In genomic region chr10:110410329-110411046, GRCh38 we compare ENCODE assay signal across 9 cellular contexts.
A peak's percentile ranks its signal among the peaks of the same experiment; 100 is the strongest.
DNase-seq lines count a peak whose midpoint lies in the region; ATAC-seq and TF ChIP-seq lines count a peak whose summit lies in the region.
"Had no signal": no experiment of that assay in that cellular context is flagged by ENCODE, and none has a peak within 500 bp of the region (broad histone marks: within the 10 kb centered on the region; RNA-seq: fewer than 3 reads in every experiment).

No MANE protein-coding gene starts in this region.

- H3K27me3 ChIP-seq in sigmoid colon: no peaks in the 10 kb centered on the region
- no peaks in the 10 kb centered on the region for H3K27me3 ChIP-seq in neural progenitor cell

- H3K9me3 Mint-ChIP-seq in neural progenitor cell: no peaks in the 10 kb centered on the region

- H3K4me1 ChIP-seq in sigmoid colon: peaks cover 0 to 32% (median 25%) of the 10 kb centered on the region in 4 donors
- H3K4me1 ChIP-seq in neural progenitor cell: no peaks in the 10 kb centered on the region

- H3K27me3 Mint-ChIP-seq in neural progenitor cell (ENCODE audit: insufficient read depth, low read depth): peaks cover 8% of the 10 kb centered on the region

- no peak for TF ChIP-seq POLR2A in sigmoid colon (IDR thresholded peaks at IDR 0.05)

- H3K36me3 ChIP-seq in sigmoid colon: no peaks in the 10 kb centered on the region
- no peaks in the 10 kb centered on the region for H3K36me3 ChIP-seq in neural progenitor cell

- no peaks in the 10 kb centered on the region for H3K79me2 ChIP-seq in neural progenitor cell (ENCODE audit: low read depth)

- intact Hi-C loops in sigmoid colon (cut with DNase I): no loop called here

- no peak overlapping the region for H3K4me3 Mint-ChIP-seq in neural progenitor cell

- H3K9ac ChIP-seq in neural progenitor cell: no peak overlapping the region

- no peaks in the 10 kb centered on the region for H4K20me1 ChIP-seq in neural progenitor cell (ENCODE audit: low read depth)

- H3K4me3 ChIP-seq in GM12865 (ENCODE audit: low read depth, low read length) (peak overlapping the region; percentile 49), sigmoid colon (no peak overlapping the region), neural progenitor cell (no peak overlapping the region)

- H3K36me3 Mint-ChIP-seq in neural progenitor cell: no peaks in the 10 kb centered on the region

- no peak overlapping the region for H3K27ac Mint-ChIP-seq in neural progenitor cell

- H3F3A ChIP-seq in neural progenitor cell (ENCODE audit: low read depth): no peaks in the 10 kb centered on the region

- no peak overlapping the region for H2AFZ ChIP-seq in neural progenitor cell (replicated peaks)

- DNase-seq in GM12865 (ENCODE audit: low read depth) (no peak), RPMI7951 (ENCODE audit: low read depth) (peak; percentile 96), fibroblast of peridontal ligament (ENCODE audit: extremely low read depth) (peak; percentile 91), sigmoid colon (no peak), SIG-M5 (lab: John Stamatoyannopoulos, UW) (no peak), NCI-H748 treated with DMSO at 0.1 percent for 48 hours (lab: John Stamatoyannopoulos, UW) (no peak), neural progenitor cell (ENCODE audit: low spot score) (no peak)
- DNase-seq: NCI-H1092 had no signal

- TF ChIP-seq CTCF in GM12865 (IDR thresholded peaks at IDR 0.05; ENCODE audit: insufficient read depth, low read depth, low read length, missing control alignments) (no peak), sigmoid colon (IDR thresholded peaks at IDR 0.05) (no peak), neural progenitor cell (IDR thresholded peaks at IDR 0.05) (no peak)

- H3K4me1 Mint-ChIP-seq in neural progenitor cell: peaks cover 16% of the 10 kb centered on the region

- no peak for TF ChIP-seq EP300 in sigmoid colon (IDR thresholded peaks at IDR 0.05)

- peak overlapping the region; percentile 53 to 83 (median 74) for H3K27ac ChIP-seq in sigmoid colon
- H3K27ac ChIP-seq in neural progenitor cell: no peak overlapping the region

- no peak overlapping the region for H3K4me2 ChIP-seq in neural progenitor cell

- 58 to 72% methylated on average over 11 of the region's 11 CpGs for WGBS in sigmoid colon, 2 donors

- no peaks in the 10 kb centered on the region for H3K9me3 ChIP-seq in sigmoid colon
- H3K9me3 ChIP-seq in neural progenitor cell (ENCODE audit: low read depth): no peaks in the 10 kb centered on the region

- no peak for ATAC-seq in HG02981 (IDR thresholded peaks at IDR 0.05; ENCODE audit: unreplicated experiment)

Comparison
In these comparisons a context has a peak if more than half of its experiments do, and no peak if none do; other contexts are left out.
1. DNase-seq: peak in RPMI7951 (single experiment) and fibroblast of peridontal ligament (single experiment); none in GM12865 (single experiment), sigmoid colon (single experiment), SIG-M5 (single experiment), NCI-H748 treated with DMSO at 0.1 percent for 48 hours (single experiment) and neural progenitor cell (single experiment).